8 cellular contexts compared by ENCODE assay signal in the genomic region with DNA sequence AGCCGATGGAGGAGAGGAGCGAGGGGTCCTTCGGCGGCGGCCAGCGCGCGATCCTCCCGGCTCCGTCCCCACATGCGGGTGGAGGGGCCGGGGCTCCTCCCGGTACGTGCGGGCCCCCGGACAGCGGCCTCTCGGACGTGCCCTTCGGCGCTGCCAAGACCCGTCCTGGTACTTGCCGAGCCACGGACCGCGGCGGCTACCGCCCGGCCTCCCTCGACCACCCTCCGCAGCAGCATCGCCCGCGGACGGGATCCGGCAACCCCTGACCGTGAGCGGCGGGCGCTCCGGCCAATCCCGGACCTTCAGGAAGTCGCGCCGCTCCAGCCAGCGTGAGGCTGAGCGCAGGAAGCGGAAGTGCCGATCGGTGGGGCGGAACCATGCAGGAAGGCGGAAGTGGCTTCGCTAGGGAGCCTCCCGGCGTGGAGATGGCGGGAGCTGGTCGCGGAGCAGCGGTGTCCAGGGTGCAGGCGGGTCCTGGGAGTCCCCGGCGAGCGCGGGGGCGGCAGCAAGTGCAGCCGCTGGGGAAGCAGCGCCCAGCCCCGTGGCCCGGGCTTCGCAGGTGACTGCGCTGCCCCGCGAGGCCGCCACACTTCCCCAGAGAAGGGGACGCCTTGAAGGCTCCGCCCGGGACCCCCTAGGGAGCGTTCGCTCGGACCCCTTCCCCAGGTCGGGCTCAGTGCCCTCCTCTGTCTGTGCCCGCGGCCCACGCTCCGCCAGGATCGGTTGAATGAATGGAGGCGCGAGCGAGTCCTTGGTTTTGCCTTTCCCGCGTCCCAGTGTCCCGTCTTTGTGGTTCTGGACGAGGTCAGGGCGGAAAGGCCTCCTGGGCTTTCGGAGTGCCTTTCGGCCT. TPM values are rescaled to one million over a fixed set of nuclear protein-coding genes. Genes with fewer than 3 reads are reported as not detected.
DNase-seq lines count a peak whose midpoint lies in the region; ATAC-seq and TF ChIP-seq lines count a peak whose summit lies in the region.

Gene CCDC137 (plus strand): TSS at position 396 of the 850 bp plus-strand sequence. CDS start 30 bp downstream, at position 426.
Gene OXLD1 (minus strand): TSS at position 264 of the 850 bp plus-strand sequence. CDS start 28 bp downstream, at position 236.

- ATAC-seq in GM19328 (IDR thresholded peaks at IDR 0.05; ENCODE audit: unreplicated experiment) (peak; percentile 92), HG03469 (IDR thresholded peaks at IDR 0.05; ENCODE audit: unreplicated experiment) (peak; percentile 85)

- H3K4me2 ChIP-seq in BLaER1 treated with 17β-estradiol and CSF1 and Interleukin-3, amounts not matched to agents 10 nM and 100 nM = peak within 1 kb of the TSS; percentile 88 to 99 (median 97)

- peaks cover 48% of the 10 kb centered on the region for H3K36me3 Mint-ChIP-seq in activated CD4-positive, alpha-beta T cell treated with anti-CD3 and anti-CD28 coated beads, Interleukin-2, amount 10 ng/mL, durations not matched to agents 24 days and 14 days (ENCODE audit: low read depth)

- H3K27ac ChIP-seq in BLaER1 treated with 17β-estradiol and CSF1 and Interleukin-3, amounts not matched to agents 10 nM and 100 nM = peak within 1 kb of the TSS; percentile 81 to 99 (median 95)
- H3K27ac ChIP-seq in coronary artery = peak within 1 kb of the TSS; percentile 61 to 84

- peaks cover 43 to 57% (median 53%) of the 10 kb centered on the region in 11 experiments for H3K36me3 ChIP-seq in BLaER1 treated with 17β-estradiol and CSF1 and Interleukin-3, amounts not matched to agents 10 nM and 100 nM

- no peaks in the 10 kb centered on the region for H3K27me3 Mint-ChIP-seq in activated CD4-positive, alpha-beta T cell treated with anti-CD3 and anti-CD28 coated beads, Interleukin-2, amount 10 ng/mL, durations not matched to agents 24 days and 14 days

- intact Hi-C loops in activated CD4-positive, alpha-beta T cell treated with anti-CD3 and anti-CD28 coated beads, Interleukin-2, amount 10 ng/mL, durations not matched to agents 24 days and 14 days (cut with micrococcal nuclease) = loop anchor here (1.0 kb wide), 2 partner anchors 17 to 29 kb away; partner anchors contain the start of genes ARL16, NPLOC4 and TSPAN10

- H4K20me1 ChIP-seq in BLaER1 treated with 17β-estradiol and CSF1 and Interleukin-3, amounts not matched to agents 10 nM and 100 nM = peaks cover 0 to 38% (median 23%) of the 10 kb centered on the region in 11 experiments; a peak in 13 of 22 replicates

- H3K4me1 Mint-ChIP-seq in activated CD4-positive, alpha-beta T cell treated with anti-CD3 and anti-CD28 coated beads, Interleukin-2, amount 10 ng/mL, durations not matched to agents 24 days and 14 days = peaks cover 33% of the 10 kb centered on the region

- peak within 1 kb of the TSS; percentile 91 to 99 (median 95) for H3K9ac ChIP-seq in BLaER1 treated with 17β-estradiol and CSF1 and Interleukin-3, amounts not matched to agents 10 nM and 100 nM

- DNase-seq in NCI-H526 treated with DMSO at 0.1 percent for 48 hours (lab: John Stamatoyannopoulos, UW) = peak; percentile 83
- peak; percentile 98 for DNase-seq in activated CD4-positive, alpha-beta T cell treated with anti-CD3 and anti-CD28 coated beads, Interleukin-2, amount 10 ng/mL, durations not matched to agents 24 days and 14 days
- DNase-seq in coronary artery (ENCODE audit: low spot score) = peak; percentile 95
- DNase-seq in left kidney (ENCODE audit: low read depth, low spot score) = peak; percentile 99
- peak; percentile 95 for DNase-seq in stimulated activated CD4-positive, alpha-beta T cell treated with anti-CD3 and anti-CD28 coated beads, Interleukin-1b, Interleukin-23, amount 100 ng/mL, for 48 hours

- H3K4me3 Mint-ChIP-seq in activated CD4-positive, alpha-beta T cell treated with anti-CD3 and anti-CD28 coated beads, Interleukin-2, amount 10 ng/mL, durations not matched to agents 24 days and 14 days = peak within 1 kb of the TSS; percentile 93

- TF ChIP-seq CTCF in coronary artery (IDR thresholded peaks at IDR 0.05) = no peak

- H3K9me3 Mint-ChIP-seq in activated CD4-positive, alpha-beta T cell treated with anti-CD3 and anti-CD28 coated beads, Interleukin-2, amount 10 ng/mL, durations not matched to agents 24 days and 14 days = no peaks in the 10 kb centered on the region

- no peaks in the 10 kb centered on the region for H3K27me3 ChIP-seq in BLaER1 treated with 17β-estradiol and CSF1 and Interleukin-3, amounts not matched to agents 10 nM and 100 nM

- H3K27ac Mint-ChIP-seq in activated CD4-positive, alpha-beta T cell treated with anti-CD3 and anti-CD28 coated beads, Interleukin-2, amount 10 ng/mL, durations not matched to agents 24 days and 14 days = peak within 1 kb of the TSS; percentile 97

- no peaks in the 10 kb centered on the region for H3K9me3 ChIP-seq in BLaER1 treated with 17β-estradiol and CSF1 and Interleukin-3, amounts not matched to agents 10 nM and 100 nM (replicated peaks in 1 of 11)

- peaks cover 35 to 53% (median 49%) of the 10 kb centered on the region in 10 experiments for H3K4me1 ChIP-seq in BLaER1 treated with 17β-estradiol and CSF1 and Interleukin-3, amounts not matched to agents 10 nM and 100 nM

- peak within 1 kb of the TSS; percentile 84 to 100 (median 98) for H3K4me3 ChIP-seq in BLaER1 treated with 17β-estradiol and CSF1 and Interleukin-3, amounts not matched to agents 10 nM and 100 nM
- H3K4me3 ChIP-seq in coronary artery = peak within 1 kb of the TSS; percentile 87

RNA-seq across cellular contexts. Expression of gene CCDC137, which starts in this region (rescaled TPM):
- 54.7 and 60.2 TPM in 2 replicates for total RNA-seq in activated CD4-positive, alpha-beta T cell treated with anti-CD3 and anti-CD28 coated beads, Interleukin-2, amount 10 ng/mL, durations not matched to agents 24 days and 14 days

RNA-seq across cellular contexts. Expression of gene OXLD1, which starts in this region (rescaled TPM):
- 52.8 and 57.8 TPM in 2 replicates for total RNA-seq in activated CD4-positive, alpha-beta T cell treated with anti-CD3 and anti-CD28 coated beads, Interleukin-2, amount 10 ng/mL, durations not matched to agents 24 days and 14 days

Comparison
In these comparisons a context has a peak if more than half of its experiments do, and no peak if none do; other contexts are left out.
1. Peak in every context shown above with its lines: DNase-seq, ATAC-seq, H3K4me3 ChIP-seq and H3K27ac ChIP-seq.